ENCODE assay signal across 27 cellular contexts in the genomic region with DNA sequence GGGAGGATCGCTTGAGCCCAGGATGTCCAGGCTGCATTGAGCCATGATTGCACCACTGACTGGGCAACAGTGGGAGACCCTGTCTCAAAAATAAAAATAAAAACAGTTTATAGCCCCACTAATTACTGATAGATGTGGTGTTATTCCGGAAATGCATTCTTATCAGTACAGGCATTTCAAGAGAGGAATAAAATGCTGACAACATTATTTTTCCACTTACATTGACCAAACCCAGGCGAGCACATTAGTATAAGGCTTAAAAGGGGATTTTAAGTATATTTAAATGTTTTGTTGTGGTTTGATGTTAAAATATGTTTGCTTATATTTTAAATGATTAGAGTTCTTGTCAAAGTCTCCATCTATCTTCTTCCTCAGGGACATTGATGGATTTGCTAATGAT.
"Had no signal": no experiment of that assay in that cellular context is flagged by ENCODE, and none has a peak within 500 bp of the region (broad histone marks: within the 10 kb centered on the region; RNA-seq: fewer than 3 reads in every experiment).

No MANE protein-coding gene starts in this region.

- H3K27ac ChIP-seq: stomach, suprapubic skin, testis, thoracic aorta, thyroid gland, tibial artery, tibial nerve, transverse colon, upper lobe of left lung, upper lobe of right lung, uterus, vagina had no signal

- H3K4me1 ChIP-seq: stomach, suprapubic skin, testis, thyroid gland, tibial artery, tibial nerve, transverse colon, upper lobe of left lung, upper lobe of right lung, uterus, vagina had no signal

- FAIRE-seq: urothelium cell line had no signal

- H3K4me3 ChIP-seq: stomach, suprapubic skin, testis, thoracic aorta, thyroid gland, tibial artery, tibial nerve, transverse colon, upper lobe of left lung, upper lobe of right lung, uterus, vagina had no signal

- H3K27me3 ChIP-seq: stomach, suprapubic skin, testis, thyroid gland, tibial artery, tibial nerve, transverse colon, upper lobe of left lung, upper lobe of right lung, uterus, vagina had no signal

- H3K36me3 ChIP-seq: thoracic aorta, transverse colon, upper lobe of left lung, uterus had no signal

- DNase-seq: stimulated activated CD4-positive, alpha-beta T cell treated with anti-CD3 and anti-CD28 coated beads, Interleukin-2, amount 100 ng/mL, for 48 hours; stimulated activated CD4-positive, alpha-beta T cell treated with anti-CD3 and anti-CD28 coated beads, Interleukin-4, amount 100 ng/mL, for 1 hour; stimulated activated CD4-positive, alpha-beta T cell treated with anti-CD3 and anti-CD28 coated beads, Interleukin-4, amount 100 ng/mL, for 24 hours; stimulated activated CD4-positive, alpha-beta T cell treated with anti-CD3 and anti-CD28 coated beads, Interleukin-4, amount 100 ng/mL, for 4 hours; stimulated activated CD8-positive, alpha-beta memory T cell treated with anti-CD3 and anti-CD28 coated beads, Interleukin-4, amount 100 ng/mL, for 48 hours; stimulated activated naive B cell treated with anti-CD40 and anti-IgM and Interleukin-4, amounts not matched to agents 10 μg/mL and 1 μg/mL and 100 μg/mL, for 72 hours; stimulated activated naive CD4-positive, alpha-beta T cell; stimulated activated naive CD4-positive, alpha-beta T cell treated with Interleukin-2 at 50 U/mL for 16 hours; stimulated activated naive CD8-positive, alpha-beta T cell treated with anti-CD3 and anti-CD28 coated beads, Interleukin-15, amount 100 ng/mL, for 72 hours; stimulated activated naive CD8-positive, alpha-beta T cell treated with anti-CD3 and anti-CD28 coated beads, Interleukin-15, Interleukin-2, amounts not matched to agents 100 U/mL and 50 U/mL, for 24 hours; stomach; substantia nigra; testis; thyroid gland; tibial artery; transverse colon; trophoblast cell; upper lobe of left lung; upper lobe of right lung; uterus had no signal

- H3K9me3 ChIP-seq: stomach, suprapubic skin, testis, thoracic aorta, thyroid gland, tibial artery, tibial nerve, transverse colon, upper lobe of left lung, upper lobe of right lung, uterus, vagina had no signal

- ATAC-seq: stimulated activated effector memory CD8-positive, alpha-beta T cell treated with anti-CD3 and anti-CD28 coated beads, Interleukin-12 subunit alpha, Interleukin-12 subunit beta, amount 100 ng/mL, for 72 hours; stimulated activated memory B cell treated with anti-CD40 and anti-IgM and Interleukin-4, amounts not matched to agents 10 μg/mL and 1 μg/mL and 100 μg/mL, for 72 hours; stimulated activated naive B cell treated with anti-CD40 and anti-IgM and Interleukin-4, amounts not matched to agents 10 μg/mL and 1 μg/mL and 100 μg/mL, for 72 hours; stimulated activated naive CD8-positive, alpha-beta T cell treated with anti-CD3 and anti-CD28 coated beads, Interleukin-15, amount 100 ng/mL, for 72 hours; stimulated activated naive CD8-positive, alpha-beta T cell treated with anti-CD3 and anti-CD28 coated beads, Interleukin-15, Interleukin-2, amounts not matched to agents 100 U/mL and 50 U/mL, for 24 hours; upper lobe of right lung had no signal
